In genomic region chr1:75587692-75588091, GRCh38 we compare ENCODE assay signal across 28 cellular contexts. TPM values are rescaled to one million over a fixed set of nuclear protein-coding genes. Genes with fewer than 3 reads are reported as not detected.
"Had no signal": no experiment of that assay in that cellular context is flagged by ENCODE, and none has a peak within 500 bp of the region (broad histone marks: within the 10 kb centered on the region; RNA-seq: fewer than 3 reads in every experiment).

No MANE protein-coding gene starts in this region.

- DNase-seq: activated CD4-positive, alpha-beta T cell treated with anti-CD3 and anti-CD28 coated beads for 4 hours; activated CD4-positive, alpha-beta T cell treated with anti-CD3 and anti-CD28 coated beads, Interleukin-2, amount 50 U/mL, for 4 hours; activated CD8-positive, alpha-beta memory T cell treated with anti-CD3 and anti-CD28 coated beads for 24 hours; activated effector memory CD4-positive, alpha-beta T cell treated with Interleukin-2 at 50 U/mL for 16 hours; activated naive CD4-positive, alpha-beta T cell treated with Interleukin-2 at 50 U/mL for 16 hours; activated naive CD8-positive, alpha-beta T cell treated with anti-CD3 and anti-CD28 coated beads, Interleukin-2, amount 10 ng/mL, durations not matched to agents 7 days and 5 days; dorsolateral prefrontal cortex; effector memory CD4-positive, alpha-beta T cell; erythroblast; head of caudate nucleus; hippocampal formation; left cardiac atrium; mammary epithelial cell; naive B cell; nephron progenitor cell; pancreas; stimulated activated CD4-positive, alpha-beta T cell treated with anti-CD3 and anti-CD28 coated beads, Interleukin-1b, Interleukin-23, amount 100 ng/mL, for 48 hours; stimulated activated CD4-positive, alpha-beta T cell treated with anti-CD3 and anti-CD28 coated beads, Interleukin-4, amount 100 ng/mL, for 4 hours; stimulated activated CD8-positive, alpha-beta memory T cell treated with anti-CD3 and anti-CD28 coated beads, Interleukin-4, amount 100 ng/mL, for 48 hours; T-cell; tibial artery; upper lobe of right lung had no signal

- H3K27me3 Mint-ChIP-seq: brain had no signal

- H3K27ac Mint-ChIP-seq: activated naive CD8-positive, alpha-beta T cell treated with anti-CD3 and anti-CD28 coated beads, Interleukin-2, amount 10 ng/mL, durations not matched to agents 7 days and 5 days; mesothelial cell of epicardium; naive B cell; nephron progenitor cell; stimulated activated memory B cell treated with anti-CD40 and anti-IgM and Interleukin-4, amounts not matched to agents 10 μg/mL and 1 μg/mL and 100 μg/mL, for 72 hours; T-cell had no signal

- H3K4me1 Mint-ChIP-seq: activated naive CD8-positive, alpha-beta T cell treated with anti-CD3 and anti-CD28 coated beads, Interleukin-2, amount 10 ng/mL, durations not matched to agents 7 days and 5 days; mesothelial cell of epicardium; naive B cell; stimulated activated memory B cell treated with anti-CD40 and anti-IgM and Interleukin-4, amounts not matched to agents 10 μg/mL and 1 μg/mL and 100 μg/mL, for 72 hours; T-cell had no signal

- ATAC-seq: gastroesophageal sphincter; left cardiac atrium; pancreas; stimulated activated memory B cell treated with anti-CD40 and anti-IgM and Interleukin-4, amounts not matched to agents 10 μg/mL and 1 μg/mL and 100 μg/mL, for 72 hours; T-cell; upper lobe of right lung had no signal

- H3K4me3 Mint-ChIP-seq: activated naive CD8-positive, alpha-beta T cell treated with anti-CD3 and anti-CD28 coated beads, Interleukin-2, amount 10 ng/mL, durations not matched to agents 7 days and 5 days; brain; mesothelial cell of epicardium; naive B cell; nephron progenitor cell; stimulated activated memory B cell treated with anti-CD40 and anti-IgM and Interleukin-4, amounts not matched to agents 10 μg/mL and 1 μg/mL and 100 μg/mL, for 72 hours; T-cell had no signal

- H3K36me3 Mint-ChIP-seq: activated naive CD8-positive, alpha-beta T cell treated with anti-CD3 and anti-CD28 coated beads, Interleukin-2, amount 10 ng/mL, durations not matched to agents 7 days and 5 days; mesothelial cell of epicardium; naive B cell; stimulated activated memory B cell treated with anti-CD40 and anti-IgM and Interleukin-4, amounts not matched to agents 10 μg/mL and 1 μg/mL and 100 μg/mL, for 72 hours; T-cell had no signal

- H3K9me3 Mint-ChIP-seq: activated naive CD8-positive, alpha-beta T cell treated with anti-CD3 and anti-CD28 coated beads, Interleukin-2, amount 10 ng/mL, durations not matched to agents 7 days and 5 days; stimulated activated memory B cell treated with anti-CD40 and anti-IgM and Interleukin-4, amounts not matched to agents 10 μg/mL and 1 μg/mL and 100 μg/mL, for 72 hours had no signal

RNA-seq across cellular contexts. Expression of gene SLC44A5, which starts 23.2 kb away (rescaled TPM):
- total RNA-seq: ascending aorta; T-helper 2 cell treated with Interferon-gamma antibody and Interleukin-4, amounts not matched to agents 100 ng/mL and 5 ng/mL, for 36 hours had no signal
- polyA plus RNA-seq: mammary epithelial cell had no signal
